8 cellular contexts compared by ENCODE assay signal in genomic region chr14:102316048-102316745, GRCh38. TPM values are rescaled to one million over a fixed set of nuclear protein-coding genes. Genes with fewer than 3 reads are reported as not detected.
DNase-seq lines count a peak whose midpoint lies in the region; ATAC-seq and TF ChIP-seq lines count a peak whose summit lies in the region.

No MANE protein-coding gene starts in this region.

- H3K27ac ChIP-seq in hepatocyte (peak overlapping the region; percentile 90), skeletal muscle tissue (ENCODE audit: low read depth, low read length) (peak overlapping the region; percentile 97)

- H3K36me3 ChIP-seq in hepatocyte (replicated peaks; ENCODE audit: insufficient read depth, low read depth) (no peaks in the 10 kb centered on the region), skeletal muscle tissue (ENCODE audit: control insufficient read depth in 3 of 3, insufficient read depth in 3 of 3, low read length in 3 of 3) (no peaks in the 10 kb centered on the region)

- H3K27ac Mint-ChIP-seq in activated T-helper 2 cell treated with anti-CD3 and anti-CD28 coated beads, Interferon-gamma antibody, Interleukin-2, Interleukin-4, amounts not matched to agents 10 μg/mL and 5 μg/mL and 100 μg/mL, durations not matched to agents 14 hours and 24 hours and 36 hours = peak overlapping the region; percentile 8

- peak overlapping the region; percentile 98 for H2AFZ ChIP-seq in hepatocyte

- H3K27me3 Mint-ChIP-seq in activated T-helper 2 cell treated with anti-CD3 and anti-CD28 coated beads, Interferon-gamma antibody, Interleukin-2, Interleukin-4, amounts not matched to agents 10 μg/mL and 5 μg/mL and 100 μg/mL, durations not matched to agents 14 hours and 24 hours and 36 hours (ENCODE audit: low read depth) = no peaks in the 10 kb centered on the region

- peaks cover 21% of the 10 kb centered on the region for H3K4me1 ChIP-seq in hepatocyte (ENCODE audit: insufficient read depth)
- peaks cover 45 to 61% (median 53%) of the 10 kb centered on the region in 3 donors for H3K4me1 ChIP-seq in skeletal muscle tissue (ENCODE audit: control insufficient read depth in 3 of 3, insufficient read depth in 3 of 3, low read length in 3 of 3)

- peak; percentile 4 for DNase-seq in NCI-H2029 (lab: John Stamatoyannopoulos, UW)
- DNase-seq in NCI-H2029 treated with DMSO at 0.1 percent for 48 hours (lab: John Stamatoyannopoulos, UW) = no peak
- peak; percentile 70 for DNase-seq in NCI-H1105 treated with DMSO at 0.1 percent for 48 hours (lab: John Stamatoyannopoulos, UW)
- no peak for DNase-seq in activated T-helper 2 cell treated with anti-CD3 and anti-CD28 coated beads, Interferon-gamma antibody, Interleukin-2, Interleukin-4, amounts not matched to agents 10 μg/mL and 5 μg/mL and 100 μg/mL, durations not matched to agents 14 hours and 24 hours and 36 hours (ENCODE audit: low spot score)
- peak; percentile 67 for DNase-seq in hepatocyte (ENCODE audit: low spot score)
- DNase-seq in occipital lobe (lab: John Stamatoyannopoulos, UW) = no peak

- WGBS in hepatocyte (ENCODE audit: low lambda C conversion rate, missing lambda C conversion rate) = 25% methylated on average over 14 of the region's 14 CpGs

- peaks cover 48% of the 10 kb centered on the region for H3K4me1 Mint-ChIP-seq in activated T-helper 2 cell treated with anti-CD3 and anti-CD28 coated beads, Interferon-gamma antibody, Interleukin-2, Interleukin-4, amounts not matched to agents 10 μg/mL and 5 μg/mL and 100 μg/mL, durations not matched to agents 14 hours and 24 hours and 36 hours (ENCODE audit: low read depth)

- peak overlapping the region; percentile 91 for H3K4me2 ChIP-seq in hepatocyte

- peaks cover 13% of the 10 kb centered on the region for H3K79me2 ChIP-seq in hepatocyte

- no peak for ATAC-seq in GM21381 (IDR thresholded peaks at IDR 0.05; ENCODE audit: unreplicated experiment)

- no peaks in the 10 kb centered on the region for H3K36me3 Mint-ChIP-seq in activated T-helper 2 cell treated with anti-CD3 and anti-CD28 coated beads, Interferon-gamma antibody, Interleukin-2, Interleukin-4, amounts not matched to agents 10 μg/mL and 5 μg/mL and 100 μg/mL, durations not matched to agents 14 hours and 24 hours and 36 hours (ENCODE audit: low read depth)

- H3K9me3 ChIP-seq in hepatocyte (ENCODE audit: low read depth) (no peaks in the 10 kb centered on the region), skeletal muscle tissue (ENCODE audit: control insufficient read depth in 3 of 3, low read length in 3 of 3) (no peaks in the 10 kb centered on the region)

- H3K4me3 ChIP-seq in hepatocyte = peak overlapping the region; percentile 53
- H3K4me3 ChIP-seq in skeletal muscle tissue (ENCODE audit: low read length in 3 of 3) = peak overlapping the region; percentile 49 to 70 (median 69)

- intact Hi-C loops in activated T-helper 2 cell treated with anti-CD3 and anti-CD28 coated beads, Interferon-gamma antibody, Interleukin-2, Interleukin-4, amounts not matched to agents 10 μg/mL and 5 μg/mL and 100 μg/mL, durations not matched to agents 14 hours and 24 hours and 36 hours (cut with micrococcal nuclease) = loop anchor here (2.0 to 5.0 kb wide), 7 partner anchors 179 to 1016 kb away; partner anchors contain the start of genes EIF5, RCOR1 and WDR20

- H3K4me3 Mint-ChIP-seq in activated T-helper 2 cell treated with anti-CD3 and anti-CD28 coated beads, Interferon-gamma antibody, Interleukin-2, Interleukin-4, amounts not matched to agents 10 μg/mL and 5 μg/mL and 100 μg/mL, durations not matched to agents 14 hours and 24 hours and 36 hours (ENCODE audit: low read depth) = peak overlapping the region; percentile 83

- TF ChIP-seq CTCF in hepatocyte (IDR thresholded peaks at IDR 0.05; ENCODE audit: poor library complexity) = no peak

- peak overlapping the region; percentile 37 to 71 (median 60) for H3K9ac ChIP-seq in skeletal muscle tissue (ENCODE audit: low read depth in 1 of 3, low read length in 3 of 3)

- H3K9me3 Mint-ChIP-seq in activated T-helper 2 cell treated with anti-CD3 and anti-CD28 coated beads, Interferon-gamma antibody, Interleukin-2, Interleukin-4, amounts not matched to agents 10 μg/mL and 5 μg/mL and 100 μg/mL, durations not matched to agents 14 hours and 24 hours and 36 hours = no peaks in the 10 kb centered on the region

- no peaks in the 10 kb centered on the region for H3K9me2 ChIP-seq in hepatocyte (replicated peaks; ENCODE audit: insufficient read depth)

- H3K27me3 ChIP-seq in hepatocyte (no peaks in the 10 kb centered on the region), skeletal muscle tissue (ENCODE audit: control insufficient read depth in 3 of 3, insufficient read depth in 3 of 3, low read length in 3 of 3) (no peaks in the 10 kb centered on the region)

- H4K20me1 ChIP-seq in hepatocyte (ENCODE audit: insufficient read depth, poor library complexity, severe bottlenecking) = no peaks in the 10 kb centered on the region

RNA-seq across cellular contexts. Expression of gene ZNF839, which starts 3.3 kb away (rescaled TPM):
- 16.4 and 17.3 TPM in 2 replicates for total RNA-seq in activated T-helper 2 cell treated with anti-CD3 and anti-CD28 coated beads, Interferon-gamma antibody, Interleukin-2, Interleukin-4, amounts not matched to agents 10 μg/mL and 5 μg/mL and 100 μg/mL, durations not matched to agents 14 hours and 24 hours and 36 hours
- total RNA-seq in hepatocyte (8.3 and 11.1 TPM in 2 replicates), skeletal muscle tissue (15.7 TPM), occipital lobe (12.6 TPM)
- polyA plus RNA-seq in hepatocyte = 8.8 and 9.8 TPM in 2 replicates

RNA-seq across cellular contexts. Expression of gene MOK, which starts 11.2 kb away (rescaled TPM):
- 4.8 and 6.8 TPM in 2 replicates for total RNA-seq in activated T-helper 2 cell treated with anti-CD3 and anti-CD28 coated beads, Interferon-gamma antibody, Interleukin-2, Interleukin-4, amounts not matched to agents 10 μg/mL and 5 μg/mL and 100 μg/mL, durations not matched to agents 14 hours and 24 hours and 36 hours
- 8.3 and 9.3 TPM in 2 replicates for total RNA-seq in hepatocyte
- polyA plus RNA-seq in hepatocyte = 8.8 and 13.5 TPM in 2 replicates
- 5.2 TPM for total RNA-seq in skeletal muscle tissue
- 28.1 TPM for total RNA-seq in occipital lobe

RNA-seq across cellular contexts. Expression of gene CINP, which starts 46.5 kb away (rescaled TPM):
- 39.6 and 42.9 TPM in 2 replicates for total RNA-seq in activated T-helper 2 cell treated with anti-CD3 and anti-CD28 coated beads, Interferon-gamma antibody, Interleukin-2, Interleukin-4, amounts not matched to agents 10 μg/mL and 5 μg/mL and 100 μg/mL, durations not matched to agents 14 hours and 24 hours and 36 hours
- total RNA-seq in hepatocyte (30.5 and 40.2 TPM in 2 replicates), skeletal muscle tissue (24.0 TPM), occipital lobe (23.1 TPM)
- 22.9 and 33.8 TPM in 2 replicates for polyA plus RNA-seq in hepatocyte

RNA-seq across cellular contexts. Expression of gene TECPR2, which starts 46.5 kb away (rescaled TPM):
- 7.8 and 12.8 TPM in 2 replicates for total RNA-seq in activated T-helper 2 cell treated with anti-CD3 and anti-CD28 coated beads, Interferon-gamma antibody, Interleukin-2, Interleukin-4, amounts not matched to agents 10 μg/mL and 5 μg/mL and 100 μg/mL, durations not matched to agents 14 hours and 24 hours and 36 hours
- total RNA-seq in hepatocyte = 12.4 and 20.1 TPM in 2 replicates
- polyA plus RNA-seq in hepatocyte = 7.3 and 9.5 TPM in 2 replicates
- total RNA-seq in skeletal muscle tissue = 12.0 TPM
- total RNA-seq in occipital lobe = 15.9 TPM

Comparison
In these comparisons a context has a peak if more than half of its experiments do, and no peak if none do; other contexts are left out.
1. DNase-seq: peak in NCI-H2029 (single experiment), NCI-H1105 treated with DMSO at 0.1 percent for 48 hours (single experiment) and hepatocyte (single experiment); none in NCI-H2029 treated with DMSO at 0.1 percent for 48 hours (single experiment), activated T-helper 2 cell treated with anti-CD3 and anti-CD28 coated beads, Interferon-gamma antibody, Interleukin-2, Interleukin-4, amounts not matched to agents 10 μg/mL and 5 μg/mL and 100 μg/mL, durations not matched to agents 14 hours and 24 hours and 36 hours (single experiment) and occipital lobe (single experiment).